13 cellular contexts compared by ENCODE assay signal in the genomic region with DNA sequence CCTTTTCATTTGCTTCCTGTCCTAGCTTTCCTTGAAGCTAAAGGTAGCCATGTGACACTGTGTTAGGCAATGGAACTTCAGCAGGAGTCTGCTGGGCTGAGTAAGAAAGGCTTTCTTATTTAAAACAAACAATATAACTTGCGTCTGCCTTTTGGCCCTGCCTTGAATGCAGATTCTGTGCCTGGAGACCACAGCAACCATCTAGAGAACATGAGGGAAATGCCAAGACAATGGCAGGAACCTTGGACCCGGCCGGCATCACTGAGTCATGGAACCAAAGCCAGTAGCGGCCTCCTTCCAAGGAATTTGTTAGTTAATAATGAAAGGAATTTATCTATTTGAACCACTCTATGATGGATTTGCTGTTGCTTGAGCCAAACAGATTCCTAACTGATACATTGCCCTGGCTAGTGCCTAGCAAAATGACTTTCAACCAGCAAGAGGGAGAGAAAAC.
DNase-seq lines count a peak whose midpoint lies in the region; ATAC-seq and TF ChIP-seq lines count a peak whose summit lies in the region.
"Had no signal": no experiment of that assay in that cellular context is flagged by ENCODE, and none has a peak within 500 bp of the region (broad histone marks: within the 10 kb centered on the region; RNA-seq: fewer than 3 reads in every experiment).

No MANE protein-coding gene starts in this region.

- no peaks in the 10 kb centered on the region for H3K36me3 ChIP-seq in adipocyte (ENCODE audit: control insufficient read depth, insufficient read depth, low read length, severe bottlenecking)
- H3K36me3 ChIP-seq in rectal smooth muscle tissue (ENCODE audit: control insufficient read depth, insufficient read depth, low read length) = no peaks in the 10 kb centered on the region

- in situ Hi-C loops in G401 (cut with HindIII; ENCODE audit: low sequenced_read_pairs) = no loop called here

- H3K27me3 ChIP-seq in adipocyte (replicated peaks; ENCODE audit: control insufficient read depth, insufficient read depth, low read length) (no peaks in the 10 kb centered on the region), rectal smooth muscle tissue (ENCODE audit: control insufficient read depth, insufficient read depth, low read length) (no peaks in the 10 kb centered on the region)

- peak; percentile 2 for DNase-seq in Calu3
- no peak for DNase-seq in adipocyte (ENCODE audit: low read depth)
- DNase-seq in globus pallidus (ENCODE audit: low spot score) = peak; percentile 1
- DNase-seq in germinal center (ENCODE audit: low spot score) = no peak
- no peak for DNase-seq in G401 (ENCODE audit: low spot score)
- no peak for DNase-seq in stimulated activated CD4-positive, alpha-beta T cell treated with anti-CD3 and anti-CD28 coated beads, Interleukin-4, amount 100 ng/mL, for 1 hour
- DNase-seq: activated CD8-positive, alpha-beta memory T cell treated with anti-CD3 and anti-CD28 coated beads for 24 hours; activated naive CD4-positive, alpha-beta T cell treated with anti-CD3 and anti-CD28 coated beads, Interleukin-2, amount 50 U/mL, for 16 hours; CD4-positive, alpha-beta memory T cell; naive B cell; OCI-M1 had no signal

- H3K4me3 ChIP-seq in adipocyte (ENCODE audit: low read length) (no peak overlapping the region), rectal smooth muscle tissue (ENCODE audit: low read length) (no peak overlapping the region)

- no peaks in the 10 kb centered on the region for H3K36me3 Mint-ChIP-seq in Calu3 (ENCODE audit: insufficient read depth, unreplicated experiment)
- H3K36me3 Mint-ChIP-seq: CD4-positive, alpha-beta memory T cell; naive B cell had no signal

- H3K9me3 ChIP-seq in adipocyte (ENCODE audit: control insufficient read depth, low read length) = no peaks in the 10 kb centered on the region

- H3K9me3 Mint-ChIP-seq in Calu3 (ENCODE audit: low read depth, unreplicated experiment) = no peaks in the 10 kb centered on the region
- H3K9me3 Mint-ChIP-seq: CD4-positive, alpha-beta memory T cell had no signal

- intact Hi-C loops in Calu3 (cut with micrococcal nuclease; ENCODE audit: unreplicated experiment) = no loop called here

- no TSS peak for BruUV-seq in Calu3 (replicated peaks; lab: Mats Ljungman, UMichigan)

- no peak for ATAC-seq in GM19467 (IDR thresholded peaks at IDR 0.05; ENCODE audit: unreplicated experiment)

- H3K4me1 ChIP-seq in adipocyte (ENCODE audit: control insufficient read depth, insufficient read depth, low read length) (peaks cover 16% of the 10 kb centered on the region), rectal smooth muscle tissue (ENCODE audit: control insufficient read depth, insufficient read depth, low read length) (peaks cover 18% of the 10 kb centered on the region)

- no peak overlapping the region for H3K4me3 Mint-ChIP-seq in Calu3 (ENCODE audit: low read depth, unreplicated experiment)
- H3K4me3 Mint-ChIP-seq: CD4-positive, alpha-beta memory T cell; naive B cell had no signal

- H3K27ac ChIP-seq in rectal smooth muscle tissue (ENCODE audit: low read depth, low read length) = peak overlapping the region; percentile 74

- TF ChIP-seq CTCF in Calu3 (IDR thresholded peaks at IDR 0.05; ENCODE audit: unreplicated experiment) = no peak

- no peak overlapping the region for H3K27ac Mint-ChIP-seq in Calu3 (ENCODE audit: unreplicated experiment)
- H3K27ac Mint-ChIP-seq: CD4-positive, alpha-beta memory T cell; naive B cell had no signal

- H3K9ac ChIP-seq in adipocyte (ENCODE audit: low read length) (peak overlapping the region; percentile 46), rectal smooth muscle tissue (ENCODE audit: low read length) (no peak overlapping the region)

- H3K4me1 Mint-ChIP-seq in Calu3 (ENCODE audit: low read depth, unreplicated experiment) = peaks cover 9% of the 10 kb centered on the region
- H3K4me1 Mint-ChIP-seq: CD4-positive, alpha-beta memory T cell; naive B cell had no signal

- no peaks in the 10 kb centered on the region for H3K27me3 Mint-ChIP-seq in Calu3 (ENCODE audit: unreplicated experiment)
- H3K27me3 Mint-ChIP-seq: naive B cell had no signal

- CTCF ChIA-PET in Calu3 (lab: Charles Lee) = interaction anchor here (0.6 to 1.3 kb wide), 3 partner anchors 13 to 72 kb away, joined by 3 to 5 read pairs (median 5); no protein-coding TSS in a partner anchor

Comparison
In these comparisons a context has a peak if more than half of its experiments do, and no peak if none do; other contexts are left out.
1. DNase-seq: peak in Calu3 (single experiment) and globus pallidus (single experiment); none in adipocyte (single experiment), germinal center (single experiment), G401 (single experiment) and stimulated activated CD4-positive, alpha-beta T cell treated with anti-CD3 and anti-CD28 coated beads, Interleukin-4, amount 100 ng/mL, for 1 hour (single experiment).